ENCODE assay signal across 7 cellular contexts in the genomic region with DNA sequence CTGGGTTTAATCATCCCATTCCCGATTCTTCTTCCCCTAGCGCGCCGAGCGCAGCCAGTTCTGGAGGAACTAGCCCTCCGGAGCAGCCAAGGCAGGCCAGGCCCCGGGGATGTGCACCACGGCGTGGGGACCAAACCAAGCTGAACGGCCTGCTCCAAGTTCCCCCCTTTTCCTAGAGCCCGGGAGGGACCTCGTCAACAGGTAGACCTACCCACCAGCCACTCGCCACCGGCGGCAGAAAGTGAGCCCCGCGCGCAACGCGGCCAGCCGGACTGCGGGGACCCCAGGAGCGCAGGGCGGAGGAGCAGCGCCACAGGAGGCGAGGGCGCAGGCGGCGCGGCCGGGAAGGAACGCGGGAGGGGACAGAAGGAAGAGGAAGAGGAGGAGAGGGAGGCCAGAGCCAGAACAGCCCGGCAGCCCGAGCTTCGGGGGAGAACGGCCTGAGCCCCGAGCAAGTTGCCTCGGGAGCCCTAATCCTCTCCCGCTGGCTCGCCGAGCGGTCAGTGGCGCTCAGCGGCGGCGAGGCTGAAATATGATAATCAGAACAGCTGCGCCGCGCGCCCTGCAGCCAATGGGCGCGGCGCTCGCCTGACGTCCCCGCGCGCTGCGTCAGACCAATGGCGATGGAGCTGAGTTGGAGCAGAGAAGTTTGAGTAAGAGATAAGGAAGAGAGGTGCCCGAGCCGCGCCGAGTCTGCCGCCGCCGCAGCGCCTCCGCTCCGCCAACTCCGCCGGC. TPM values are rescaled to one million over a fixed set of nuclear protein-coding genes. Genes with fewer than 3 reads are reported as not detected.
DNase-seq lines count a peak whose midpoint lies in the region; ATAC-seq, FAIRE-seq and TF ChIP-seq lines count a peak whose summit lies in the region.

ISL1 (plus strand) TSS at position 690 of the 735 bp plus-strand sequence. CDS start 224 bp downstream, outside the sequence.

- DNase-seq in NCI-H2029 treated with DMSO at 0.1 percent for 48 hours (lab: John Stamatoyannopoulos, UW) (peak; percentile 57), astrocyte of the cerebellum (ENCODE audit: low read depth) (no peak), small intestine (peak; percentile 51), NCI-H526 treated with DMSO at 0.1 percent for 48 hours (lab: John Stamatoyannopoulos, UW) (no peak)

- ATAC-seq in GM19463 (IDR thresholded peaks at IDR 0.05; ENCODE audit: unreplicated experiment) (peak; percentile 57), HG03378 (IDR thresholded peaks at IDR 0.05; ENCODE audit: unreplicated experiment) (no peak)

- 2 to 6% (median 3%) methylated on average over 65 to 73 of the region's 73 CpGs for WGBS in small intestine, 3 donors

- no peaks in the 10 kb centered on the region for H3K9me3 ChIP-seq in iPS-20b (ENCODE audit: insufficient read depth, low read depth, low read length)
- H3K9me3 ChIP-seq in small intestine (ENCODE audit: control insufficient read depth, low read depth), result no peaks in the 10 kb centered on the region

- no peaks in the 10 kb centered on the region for H3K36me3 ChIP-seq in iPS-20b (ENCODE audit: insufficient read depth, low read depth, low read length)
- no peaks in the 10 kb centered on the region for H3K36me3 ChIP-seq in small intestine (ENCODE audit: control insufficient read depth in 2 of 2, insufficient read depth in 2 of 2, low read length in 2 of 2)

- H3K4me3 ChIP-seq in astrocyte of the cerebellum (ENCODE audit: low read depth, low read length) (peak within 1 kb of the TSS; percentile 45), iPS-20b (ENCODE audit: low read length) (peak within 1 kb of the TSS; percentile 69), small intestine (ENCODE audit: low read depth in 1 of 2, low read length in 2 of 2) (peak within 1 kb of the TSS; percentile 33 to 40)

- in situ Hi-C loops in astrocyte of the cerebellum (cut with HindIII; ENCODE audit: low sequenced_read_pairs), result no loop called here

- FAIRE-seq in small intestine (lab: Jason Lieb, UNC), result no peak

- peaks cover 52% of the 10 kb centered on the region for H3K4me1 ChIP-seq in iPS-20b (ENCODE audit: insufficient read depth, low read length)
- peaks cover 0 to 3% of the 10 kb centered on the region in 2 donors for H3K4me1 ChIP-seq in small intestine (ENCODE audit: control insufficient read depth in 2 of 2, insufficient read depth in 1 of 2, low read depth in 1 of 2, low read length in 1 of 2)

- H3K9ac ChIP-seq in iPS-20b (ENCODE audit: low read depth, low read length), result no peak within 1 kb of the TSS

- H3K27me3 ChIP-seq in iPS-20b (ENCODE audit: insufficient read depth, low read length) (peaks cover 99% of the 10 kb centered on the region), small intestine (ENCODE audit: control insufficient read depth in 2 of 2, insufficient read depth in 2 of 2, low read length in 2 of 2) (peaks cover 0 to 52% of the 10 kb centered on the region in 2 donors)

- H3K27ac ChIP-seq in iPS-20b (ENCODE audit: low read length) (no peak within 1 kb of the TSS), small intestine (ENCODE audit: low read depth in 1 of 2, low read length in 1 of 2) (peak within 1 kb of the TSS in 1 of 2 donors; percentile 14)

- no peak for TF ChIP-seq CTCF in astrocyte of the cerebellum (IDR thresholded peaks at IDR 0.05; ENCODE audit: low read depth, low read length, missing control alignments)

RNA-seq across cellular contexts. Expression of gene ISL1, which starts in this region (rescaled TPM):
- polyA plus RNA-seq in small intestine, result under 1 TPM; 0.45 to 0.54 (median 0.54) TPM

Comparison
In these comparisons a context has a peak if more than half of its experiments do, and no peak if none do; other contexts are left out.
1. Peak in DNase-seq and H3K4me3 ChIP-seq in small intestine; RNA of the gene not detected or under 1 TPM.